In genomic region chr4:181958435-181958834, GRCh38 we compare ENCODE assay signal across 28 cellular contexts.
A peak's percentile ranks its signal among the peaks of the same experiment; 100 is the strongest.
DNase-seq lines count a peak whose midpoint lies in the region; ATAC-seq, FAIRE-seq and TF ChIP-seq lines count a peak whose summit lies in the region.
"Had no signal": no experiment of that assay in that cellular context is flagged by ENCODE, and none has a peak within 500 bp of the region (broad histone marks: within the 10 kb centered on the region; RNA-seq: fewer than 3 reads in every experiment).

No MANE protein-coding gene starts in this region.

- DNase-seq in IMR-90: no peak
- peak; percentile 22 for DNase-seq in astrocyte (ENCODE audit: low read depth)
- peak; percentile 34 for DNase-seq in left kidney (ENCODE audit: low read depth, low spot score)
- no peak for DNase-seq in thyroid gland
- no peak for DNase-seq in dedifferentiated amniotic fluid mesenchymal stem cell (ENCODE audit: extremely low spot score)
- no peak for DNase-seq in inferior parietal cortex (ENCODE audit: extremely low spot score)
- no peak for DNase-seq in NK-92 (lab: John Stamatoyannopoulos, UW; ENCODE audit: unreplicated experiment)
- DNase-seq: activated CD8-positive, alpha-beta T cell treated with anti-CD3 and anti-CD28 coated beads, Interleukin-2, amount 10 ng/mL, durations not matched to agents 7 days and 5 days; activated T-cell treated with anti-CD3 and anti-CD28 coated beads for 4 hours; AML-193; CD4-positive, alpha-beta memory T cell; head of caudate nucleus; NCI-H1105 treated with DMSO at 0.1 percent for 48 hours; NCI-H2029; RPMI8226; stimulated activated naive CD8-positive, alpha-beta T cell treated with anti-CD3 and anti-CD28 coated beads, Interleukin-15, Interleukin-2, amounts not matched to agents 100 U/mL and 50 U/mL, for 24 hours; testis; uterus had no signal

- H2AFZ ChIP-seq in IMR-90 (replicated peaks; ENCODE audit: low read length, poor library complexity) (no peak overlapping the region), astrocyte (ENCODE audit: low read depth, low read length) (no peak overlapping the region)

- in situ Hi-C loops in IMR-90 (cut with MboI; ENCODE audit: low sequenced_read_pairs): no loop called here

- H2BK20ac ChIP-seq in IMR-90 (ENCODE audit: low read depth, low read length): peak overlapping the region; percentile 96

- H3K4me3 Mint-ChIP-seq in astrocyte (ENCODE audit: unreplicated experiment): no peak overlapping the region
- H3K4me3 Mint-ChIP-seq: activated CD8-positive, alpha-beta T cell treated with anti-CD3 and anti-CD28 coated beads, Interleukin-2, amount 10 ng/mL, durations not matched to agents 7 days and 5 days; CD4-positive, alpha-beta memory T cell; IgD-negative memory B cell had no signal

- peak overlapping the region; percentile 47; the same call in 1 of the 2 replicates for H3K56ac ChIP-seq in IMR-90 (ENCODE audit: extremely low read depth, insufficient read depth, low read length)

- H3K4me1 Mint-ChIP-seq in astrocyte (ENCODE audit: low read depth, unreplicated experiment): peaks cover 47% of the 10 kb centered on the region
- H3K4me1 Mint-ChIP-seq: CD4-positive, alpha-beta memory T cell; IgD-negative memory B cell had no signal

- TF ChIP-seq CTCF in IMR-90 (conservative IDR thresholded peaks at IDR 0.05; ENCODE audit: low read depth, low read length) (no peak), astrocyte (IDR thresholded peaks at IDR 0.05; ENCODE audit: insufficient read depth, low read depth, low read length) (no peak), thyroid gland (IDR thresholded peaks at IDR 0.05) (no peak)

- 0 out of 2 replicates have a peak overlapping the region, but pooled peaks have one; percentile 45 for H3K23ac ChIP-seq in IMR-90 (ENCODE audit: low read depth, low read length)

- no peak overlapping the region for H3K4me3 ChIP-seq in IMR-90 (ENCODE audit: insufficient read depth, low read depth, low read length)
- no peak overlapping the region for H3K4me3 ChIP-seq in astrocyte (ENCODE audit: insufficient read depth, low read depth, low read length)
- no peak overlapping the region for H3K4me3 ChIP-seq in thyroid gland (replicated peaks in 1 of 3)
- H3K4me3 ChIP-seq: ascending aorta, prostate gland, SK-N-MC, testis, uterus had no signal

- intact Hi-C loops in IMR-90 (cut with micrococcal nuclease) (loop anchor here (5.0 to 10.0 kb wide), 6 partner anchors 184 to 966 kb away; no protein-coding TSS in a partner anchor), thyroid gland (cut with DNase I) (no loop called here)

- no peaks in the 10 kb centered on the region for H3K9me3 Mint-ChIP-seq in astrocyte (ENCODE audit: unreplicated experiment)

- peak overlapping the region; percentile 97 for H2BK120ac ChIP-seq in IMR-90 (ENCODE audit: low read depth, low read length)

- H3K36me3 Mint-ChIP-seq in astrocyte (ENCODE audit: low read depth, unreplicated experiment): no peaks in the 10 kb centered on the region
- H3K36me3 Mint-ChIP-seq: activated naive CD4-positive, alpha-beta T cell treated with anti-CD3 and anti-CD28 coated beads, Interleukin-2, amount 50 U/mL, for 72 hours; CD4-positive, alpha-beta memory T cell had no signal

- H3K9ac ChIP-seq in IMR-90 (ENCODE audit: low read depth, low read length) (no peak overlapping the region), astrocyte (ENCODE audit: low read length) (peak overlapping the region; percentile 42)

- H3K14ac ChIP-seq in IMR-90 (replicated peaks; ENCODE audit: low read depth, low read length): peak overlapping the region; percentile 94

- H3K18ac ChIP-seq in IMR-90 (ENCODE audit: low read depth, low read length): peak overlapping the region; percentile 96; the same call in 1 of the 2 replicates

- dilution Hi-C loops in IMR-90 (cut with HindIII; ENCODE audit: low sequenced_read_pairs, unreplicated experiment): no loop called here

- peak overlapping the region; percentile 90 for H2BK5ac ChIP-seq in IMR-90 (ENCODE audit: low read depth, low read length, poor library complexity, severe bottlenecking)

- CTCF ChIA-PET in IMR-90 (lab: Yijun Ruan, JAX): no interaction called here

- H3K27me3 ChIP-seq in IMR-90 (ENCODE audit: control insufficient read depth, insufficient read depth, low read length) (no peaks in the 10 kb centered on the region), astrocyte (ENCODE audit: insufficient read depth, low read length) (no peaks in the 10 kb centered on the region), thyroid gland (no peaks in the 10 kb centered on the region)
- H3K27me3 ChIP-seq: ascending aorta, neutrophil, testis, uterus had no signal

- 0 out of 3 replicates have a peak overlapping the region, but pooled peaks have one; percentile 18 for H2BK15ac ChIP-seq in IMR-90 (ENCODE audit: low read depth, low read length)

- H4K5ac ChIP-seq in IMR-90 (ENCODE audit: low read depth, low read length): peak overlapping the region; percentile 97; the same call in 1 of the 2 replicates

- no peak; the same call in 1 of the 2 replicates for ATAC-seq in IMR-90 (ENCODE audit: low read depth)
- ATAC-seq: activated CD8-positive, alpha-beta T cell treated with anti-CD3 and anti-CD28 coated beads, Interleukin-2, amount 10 ng/mL, durations not matched to agents 7 days and 5 days; activated naive CD4-positive, alpha-beta T cell treated with anti-CD3 and anti-CD28 coated beads, Interleukin-2, amount 50 U/mL, for 72 hours; sciatic nerve; stimulated activated naive CD8-positive, alpha-beta T cell treated with anti-CD3 and anti-CD28 coated beads, Interleukin-15, Interleukin-2, amounts not matched to agents 100 U/mL and 50 U/mL, for 24 hours had no signal

- no peaks in the 10 kb centered on the region for H3K9me1 ChIP-seq in IMR-90 (ENCODE audit: insufficient read depth, low read length)

- H4K91ac ChIP-seq in IMR-90 (ENCODE audit: insufficient read depth, low read depth, low read length): peak overlapping the region; percentile 89

- H3K4me2 ChIP-seq in IMR-90 (ENCODE audit: low read depth, low read length) (no peak overlapping the region), astrocyte (ENCODE audit: low read length) (no peak overlapping the region)

- peak overlapping the region in 1 of 2 experiments; percentile 89; a peak in 2 of 4 replicates for H4K8ac ChIP-seq in IMR-90 (ENCODE audit: low read depth in 2 of 2, low read length in 2 of 2)

- no peak for TF ChIP-seq RAD21 in IMR-90 (IDR thresholded peaks at IDR 0.05; ENCODE audit: low read length)

- whole genome bisulfite sequencing in IMR-90 (ENCODE audit: extremely low coverage in 2 of 2, insufficient read length in 1 of 2), 2 experiments: no CpG with 5 or more reads among the region's 2 CpGs
- WGBS in thyroid gland, 2 donors: 60 to 62% methylated on average over 2 of the region's 2 CpGs

- peaks cover 7% of the 10 kb centered on the region; the same call in 1 of the 2 replicates for H3K4me1 ChIP-seq in IMR-90 (ENCODE audit: control insufficient read depth, insufficient read depth, low read length)
- peaks cover 37% of the 10 kb centered on the region for H3K4me1 ChIP-seq in astrocyte (ENCODE audit: insufficient read depth, low read length)
- H3K4me1 ChIP-seq in thyroid gland: peaks cover 28 to 45% of the 10 kb centered on the region in 2 donors
- H3K4me1 ChIP-seq: ascending aorta, testis, uterus had no signal

- H3K27ac Mint-ChIP-seq in astrocyte (ENCODE audit: unreplicated experiment): peak overlapping the region; percentile 100
- H3K27ac Mint-ChIP-seq: activated CD8-positive, alpha-beta T cell treated with anti-CD3 and anti-CD28 coated beads, Interleukin-2, amount 10 ng/mL, durations not matched to agents 7 days and 5 days; activated naive CD4-positive, alpha-beta T cell treated with anti-CD3 and anti-CD28 coated beads, Interleukin-2, amount 50 U/mL, for 72 hours; CD4-positive, alpha-beta memory T cell; IgD-negative memory B cell had no signal

- H3K79me1 ChIP-seq in IMR-90 (ENCODE audit: low read depth in 1 of 2, low read length in 2 of 2): no peaks in the 10 kb centered on the region

- peak overlapping the region; percentile 89 for H3K4ac ChIP-seq in IMR-90 (ENCODE audit: low read depth, low read length)

- no peaks in the 10 kb centered on the region for H3K79me2 ChIP-seq in astrocyte (ENCODE audit: insufficient read depth, low read length)

- BruUV-seq in IMR-90 (replicated peaks; lab: Mats Ljungman, UMichigan): no TSS peak

- no peaks in the 10 kb centered on the region for H3K9me3 ChIP-seq in IMR-90 (ENCODE audit: control insufficient read depth, insufficient read depth, low read length)
- H3K9me3 ChIP-seq in astrocyte (ENCODE audit: insufficient read depth, low read depth, low read length): no peaks in the 10 kb centered on the region
- H3K9me3 ChIP-seq in thyroid gland: no peaks in the 10 kb centered on the region
- H3K9me3 ChIP-seq: ascending aorta, neutrophil, prostate gland, testis, uterus had no signal

- POLR2A ChIA-PET in IMR-90 (lab: Charles Lee; ENCODE audit: unreplicated experiment): no interaction called here

- no peaks in the 10 kb centered on the region for H3K27me3 Mint-ChIP-seq in astrocyte (ENCODE audit: low read depth, unreplicated experiment)
- H3K27me3 Mint-ChIP-seq: CD4-positive, alpha-beta memory T cell had no signal

- H4K20me1 ChIP-seq in IMR-90 (ENCODE audit: insufficient read depth, low read length): no peaks in the 10 kb centered on the region
- no peaks in the 10 kb centered on the region for H4K20me1 ChIP-seq in astrocyte (ENCODE audit: insufficient read depth, low read length)

- FAIRE-seq in astrocyte (lab: Jason Lieb, UNC): no peak
- FAIRE-seq: endothelial cell of umbilical vein, GM12891, H1 had no signal

- no peak overlapping the region for H2AK9ac ChIP-seq in IMR-90 (replicated peaks; ENCODE audit: low read depth, low read length, poor library complexity)

- H3K27ac ChIP-seq in IMR-90 (ENCODE audit: insufficient read depth, low read length) (peak overlapping the region; percentile 30; the same call in 1 of the 2 replicates), astrocyte (ENCODE audit: low read depth, low read length) (peak overlapping the region; percentile 92), thyroid gland (peak overlapping the region; percentile 51 to 78 (median 71))
- H3K27ac ChIP-seq: ascending aorta, neutrophil, prostate gland, SK-N-MC, testis, uterus had no signal

- peak overlapping the region; percentile 83 for H2AK5ac ChIP-seq in IMR-90 (ENCODE audit: low read depth, low read length)

- H3K36me3 ChIP-seq in IMR-90 (ENCODE audit: control insufficient read depth, insufficient read depth, low read length): no peaks in the 10 kb centered on the region
- no peaks in the 10 kb centered on the region for H3K36me3 ChIP-seq in astrocyte (ENCODE audit: insufficient read depth, low read length)
- H3K36me3 ChIP-seq in thyroid gland: no peaks in the 10 kb centered on the region
- H3K36me3 ChIP-seq: ascending aorta, neutrophil, prostate gland, uterus had no signal

- no peak for TF ChIP-seq POLR2A in IMR-90 (IDR thresholded peaks at IDR 0.05; ENCODE audit: low read depth, low read length)
- no peak for TF ChIP-seq POLR2A in thyroid gland (IDR thresholded peaks at IDR 0.05)

Comparison
In these comparisons a context has a peak if more than half of its experiments do, and no peak if none do; other contexts are left out.
1. DNase-seq: peak in astrocyte (single experiment) and left kidney (single experiment); none in IMR-90 (single experiment), thyroid gland (0 of 2), dedifferentiated amniotic fluid mesenchymal stem cell (single experiment), inferior parietal cortex (single experiment) and NK-92 (single experiment).
2. H3K27ac ChIP-seq: peak in every context shown above with its lines; median percentile 92 in astrocyte; 71 in thyroid gland; 30 in IMR-90.